Comparison of ENCODE assay signal across 12 cellular contexts in the genomic region with DNA sequence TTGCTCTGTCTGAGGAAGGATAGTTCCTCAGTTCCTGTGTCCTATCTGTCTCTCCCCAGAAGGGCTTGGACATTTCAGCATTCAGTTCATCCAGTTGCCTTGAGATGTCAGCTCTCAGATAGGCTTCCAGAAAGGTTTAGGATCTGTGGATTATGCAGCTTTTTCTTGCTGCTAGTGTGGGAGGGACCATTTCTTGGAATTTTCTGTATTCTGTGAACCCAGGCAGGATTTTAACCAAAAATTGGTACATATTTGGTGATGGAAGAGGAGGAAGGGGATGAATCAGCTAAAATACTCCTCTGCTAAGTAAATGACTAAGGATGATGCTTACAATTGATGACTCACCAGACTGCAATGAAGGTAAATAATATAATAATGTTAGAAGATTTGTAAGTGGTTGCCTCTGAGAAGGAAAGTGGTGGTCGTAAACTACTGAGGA. TPM values are rescaled to one million over a fixed set of nuclear protein-coding genes. Genes with fewer than 3 reads are reported as not detected.
DNase-seq lines count a peak whose midpoint lies in the region; ATAC-seq lines count a peak whose summit lies in the region.
"Had no signal": no experiment of that assay in that cellular context is flagged by ENCODE, and none has a peak within 500 bp of the region (broad histone marks: within the 10 kb centered on the region; RNA-seq: fewer than 3 reads in every experiment).

No MANE protein-coding gene starts in this region.

- H3K4me1 ChIP-seq in HUES64 (ENCODE audit: insufficient read depth, low read length) (peaks cover 19% of the 10 kb centered on the region), SJCRH30 (peaks cover 5% of the 10 kb centered on the region; the same call in 1 of the 2 replicates)

- 92% methylated on average over 1 of the region's 1 CpG for WGBS in HUES64

- DNase-seq in COLO829 (ENCODE audit: low spot score) (peak; percentile 18), brain pericyte (ENCODE audit: low read depth, low spot score) (peak; percentile 8), lung microvascular endothelial cell (ENCODE audit: low read depth in 2 of 2) (peak; percentile 4 to 86), SJCRH30 (no peak), GF-D8 (lab: John Stamatoyannopoulos, UW) (no peak)
- no peak for DNase-seq in stimulated activated CD4-positive, alpha-beta T cell treated with anti-CD3 and anti-CD28 coated beads, Interleukin-4, amount 100 ng/mL, for 24 hours
- DNase-seq: activated CD4-positive, alpha-beta T cell treated with anti-CD3 and anti-CD28 coated beads, Interleukin-2, amount 10 ng/mL, durations not matched to agents 7 days and 5 days; DMS79 treated with DMSO at 0.1 percent for 48 hours; NCI-H2081 treated with DMSO at 0.1 percent for 48 hours had no signal

- H3K27ac ChIP-seq in HUES64 (ENCODE audit: low read depth, low read length) = peak overlapping the region; percentile 13; the same call in 1 of the 2 replicates
- no peak overlapping the region for H3K27ac ChIP-seq in SJCRH30

- H3K36me3 ChIP-seq in HUES64 (ENCODE audit: insufficient read depth, low read length) = no peaks in the 10 kb centered on the region
- H3K36me3 ChIP-seq in SJCRH30 = no peaks in the 10 kb centered on the region

- H3K27me3 ChIP-seq in HUES64 (ENCODE audit: insufficient read depth, low read length) = no peaks in the 10 kb centered on the region
- H3K27me3 ChIP-seq in SJCRH30 = no peaks in the 10 kb centered on the region

- H3K9ac ChIP-seq in HUES64 (ENCODE audit: low read depth, low read length) = no peak overlapping the region

- no peak for ATAC-seq in HG02759 (IDR thresholded peaks at IDR 0.05; ENCODE audit: unreplicated experiment)
- ATAC-seq: activated naive CD4-positive, alpha-beta T cell treated with anti-CD3 and anti-CD28 coated beads, Interleukin-2, amount 50 U/mL, for 72 hours had no signal

- H3K9me3 ChIP-seq in HUES64 (ENCODE audit: insufficient read depth, low read depth, low read length) (no peaks in the 10 kb centered on the region), SJCRH30 (replicated peaks) (no peaks in the 10 kb centered on the region)

- H3K4me3 ChIP-seq in HUES64 (ENCODE audit: low read length) (no peak overlapping the region), SJCRH30 (no peak overlapping the region)

RNA-seq across cellular contexts. Expression of gene DOCK10, which starts 58.6 kb away (rescaled TPM):
- 2.2 TPM for polyA plus RNA-seq in HUES64 (2013, experiment 1 of 2)
- 2.4 TPM for polyA plus RNA-seq in HUES64 (2013, experiment 2 of 2)
- 2.0 and 8.5 TPM in 2 replicates for total RNA-seq in lung microvascular endothelial cell
- total RNA-seq in SJCRH30 (2014; rRNA removed; shearing (Covaris generic)) = 12.3 and 15.3 TPM in 2 replicates

Comparison
In these comparisons a context has a peak if more than half of its experiments do, and no peak if none do; other contexts are left out.
1. DNase-seq: peak in COLO829 (single experiment), brain pericyte (single experiment) and lung microvascular endothelial cell (2 of 2); none in SJCRH30 (0 of 2), GF-D8 (single experiment) and stimulated activated CD4-positive, alpha-beta T cell treated with anti-CD3 and anti-CD28 coated beads, Interleukin-4, amount 100 ng/mL, for 24 hours (single experiment).